8 cellular contexts compared by ENCODE assay signal in genomic region chr4:94698187-94698586, GRCh38. TPM values are rescaled to one million over a fixed set of nuclear protein-coding genes. Genes with fewer than 3 reads are reported as not detected.
"Had no signal": no experiment of that assay in that cellular context is flagged by ENCODE, and none has a peak within 500 bp of the region (broad histone marks: within the 10 kb centered on the region; RNA-seq: fewer than 3 reads in every experiment).

No MANE protein-coding gene starts in this region.

- H3K4me2 ChIP-seq: GM23338 had no signal

- ATAC-seq: GM23338 had no signal

- DNase-seq: H9, HCEC 1CT, KG1 had no signal

- FAIRE-seq: H1, H54, HTR-8/SVneo had no signal

- H3K4me3 ChIP-seq: GM23338 had no signal

- H2AFZ ChIP-seq: GM23338 had no signal

RNA-seq across cellular contexts. Expression of gene BMPR1B, which starts 59.6 kb away (rescaled TPM):
- polyA plus RNA-seq: IgD-negative memory B cell had no signal
